Comparison of ENCODE assay signal across 17 cellular contexts in genomic region chr11:120226714-120227113, GRCh38. TPM values are rescaled to one million over a fixed set of nuclear protein-coding genes. Genes with fewer than 3 reads are reported as not detected.
"Had no signal": no experiment of that assay in that cellular context is flagged by ENCODE, and none has a peak within 500 bp of the region (broad histone marks: within the 10 kb centered on the region; RNA-seq: fewer than 3 reads in every experiment).

No MANE protein-coding gene starts in this region.

- ATAC-seq: WTC11 had no signal

- H3K27ac ChIP-seq: colonic mucosa, testis had no signal

- H3K9me3 Mint-ChIP-seq: nephron progenitor cell, type B pancreatic cell, WTC11 had no signal

- H3K4me3 ChIP-seq: colonic mucosa, testis had no signal

- FAIRE-seq: astrocyte, bronchial epithelial cell had no signal

- H3K27ac Mint-ChIP-seq: activated naive CD8-positive, alpha-beta T cell; WTC11 had no signal

- H3K36me3 ChIP-seq: colonic mucosa had no signal

- H3K27me3 ChIP-seq: colonic mucosa, testis had no signal

- DNase-seq: activated gamma-delta T cell treated with Interleukin-2 at 50 U/mL for 16 hours; activated T-cell treated with anti-CD3 and anti-CD28 coated beads, Interleukin-2, amount 50 U/mL, for 1 hour; colonic mucosa; nephron progenitor cell; occipital lobe; stimulated activated CD4-positive, alpha-beta T cell treated with anti-CD3 and anti-CD28 coated beads, Interleukin-4, amount 100 ng/mL, for 1 hour; stimulated activated naive CD4-positive, alpha-beta T cell; T1000; testis had no signal

- H3K4me1 ChIP-seq: colonic mucosa had no signal

- H3K36me3 Mint-ChIP-seq: activated naive CD8-positive, alpha-beta T cell; WTC11 had no signal

- H3K27me3 Mint-ChIP-seq: activated naive CD8-positive, alpha-beta T cell had no signal

- H3K4me3 Mint-ChIP-seq: activated naive CD8-positive, alpha-beta T cell; nephron progenitor cell; type B pancreatic cell; WTC11 had no signal

- H3K9me3 ChIP-seq: colonic mucosa, testis had no signal

RNA-seq across cellular contexts. Expression of gene POU2F3, which starts 13.2 kb away (rescaled TPM):
- total RNA-seq: bronchial epithelial cell, liver, mononuclear cell, myocyte, occipital lobe had no signal
- polyA plus RNA-seq: liver had no signal
